ENCODE assay signal across 21 cellular contexts in the genomic region with DNA sequence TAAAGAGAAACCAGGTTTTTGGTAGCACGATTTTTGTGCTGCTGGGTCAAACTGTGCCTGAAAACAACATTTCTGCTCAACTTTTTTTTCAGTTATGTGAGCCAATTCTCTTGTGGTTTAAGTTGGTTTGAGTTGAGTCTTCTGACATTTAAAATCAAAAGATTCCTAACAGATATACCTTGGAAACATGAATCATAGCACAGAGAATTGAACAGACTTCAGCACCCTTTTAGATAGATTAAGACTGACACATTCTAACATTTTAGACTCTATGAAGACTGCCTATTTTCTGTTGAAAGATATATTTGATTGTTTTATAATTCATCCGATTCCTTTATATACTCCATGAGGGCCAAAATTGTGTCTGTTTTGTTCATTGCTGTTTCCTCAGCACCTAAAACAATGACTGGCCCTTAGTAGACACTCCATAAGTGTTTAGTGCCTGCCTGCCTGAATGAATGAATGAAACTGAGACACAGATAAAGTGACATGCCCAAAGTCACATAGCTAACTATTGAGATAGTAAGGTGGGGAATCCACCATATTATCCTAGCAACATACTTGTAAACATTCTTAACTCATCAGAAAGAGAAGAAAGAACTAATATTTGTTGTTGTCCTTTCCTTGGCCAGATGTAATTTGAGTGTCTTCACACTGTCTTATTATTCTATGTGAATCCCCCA.
DNase-seq lines count a peak whose midpoint lies in the region; ATAC-seq, FAIRE-seq and TF ChIP-seq lines count a peak whose summit lies in the region.
"Had no signal": no experiment of that assay in that cellular context is flagged by ENCODE, and none has a peak within 500 bp of the region (broad histone marks: within the 10 kb centered on the region; RNA-seq: fewer than 3 reads in every experiment).

No MANE protein-coding gene starts in this region.

- H3K9me3 Mint-ChIP-seq in activated CD8-positive, alpha-beta memory T cell treated with anti-CD3 and anti-CD28 coated beads, Interleukin-2, amount 10 ng/mL, durations not matched to agents 7 days and 5 days (ENCODE audit: low read depth) = no peaks in the 10 kb centered on the region
- H3K9me3 Mint-ChIP-seq in activated CD4-positive, alpha-beta memory T cell treated with anti-CD3 and anti-CD28 coated beads for 36 hours = peaks cover 6% of the 10 kb centered on the region
- H3K9me3 Mint-ChIP-seq in activated T-helper 2 cell treated with anti-CD3 and anti-CD28 coated beads, Interferon-gamma antibody, Interleukin-2, Interleukin-4, amounts not matched to agents 10 μg/mL and 5 μg/mL and 100 μg/mL, durations not matched to agents 14 hours and 24 hours and 36 hours = peaks cover 13% of the 10 kb centered on the region
- H3K9me3 Mint-ChIP-seq: CD8-positive, alpha-beta memory T cell had no signal

- H3K9me3 ChIP-seq in pancreas = no peaks in the 10 kb centered on the region

- H3K4me1 Mint-ChIP-seq in activated CD8-positive, alpha-beta memory T cell treated with anti-CD3 and anti-CD28 coated beads, Interleukin-2, amount 10 ng/mL, durations not matched to agents 7 days and 5 days = peaks cover 20% of the 10 kb centered on the region
- peaks cover 62% of the 10 kb centered on the region for H3K4me1 Mint-ChIP-seq in activated CD4-positive, alpha-beta memory T cell treated with anti-CD3 and anti-CD28 coated beads for 36 hours (ENCODE audit: low read depth)
- peaks cover 58% of the 10 kb centered on the region for H3K4me1 Mint-ChIP-seq in activated T-helper 2 cell treated with anti-CD3 and anti-CD28 coated beads, Interferon-gamma antibody, Interleukin-2, Interleukin-4, amounts not matched to agents 10 μg/mL and 5 μg/mL and 100 μg/mL, durations not matched to agents 14 hours and 24 hours and 36 hours (ENCODE audit: low read depth)

- FAIRE-seq in pancreas (lab: Jason Lieb, UNC) = peak; percentile 54
- FAIRE-seq: GM12878, HTR-8/SVneo had no signal

- no peak overlapping the region for H3K27ac ChIP-seq in pancreas
- H3K27ac ChIP-seq: BLaER1 treated with 17β-estradiol and CSF1 and Interleukin-3, amounts not matched to agents 10 nM and 100 nM; GM23248 had no signal

- H3K36me3 Mint-ChIP-seq in activated CD8-positive, alpha-beta memory T cell treated with anti-CD3 and anti-CD28 coated beads, Interleukin-2, amount 10 ng/mL, durations not matched to agents 7 days and 5 days = peaks cover 2% of the 10 kb centered on the region
- H3K36me3 Mint-ChIP-seq in activated CD4-positive, alpha-beta memory T cell treated with anti-CD3 and anti-CD28 coated beads for 36 hours = peaks cover 3% of the 10 kb centered on the region
- H3K36me3 Mint-ChIP-seq in activated T-helper 2 cell treated with anti-CD3 and anti-CD28 coated beads, Interferon-gamma antibody, Interleukin-2, Interleukin-4, amounts not matched to agents 10 μg/mL and 5 μg/mL and 100 μg/mL, durations not matched to agents 14 hours and 24 hours and 36 hours (ENCODE audit: low read depth) = peaks cover 23% of the 10 kb centered on the region
- H3K36me3 Mint-ChIP-seq: CD8-positive, alpha-beta memory T cell had no signal

- H3K27me3 ChIP-seq in pancreas = no peaks in the 10 kb centered on the region
- H3K27me3 ChIP-seq: BLaER1 treated with 17β-estradiol and CSF1 and Interleukin-3, amounts not matched to agents 10 nM and 100 nM had no signal

- intact Hi-C loops in activated CD4-positive, alpha-beta memory T cell treated with anti-CD3 and anti-CD28 coated beads for 36 hours (cut with micrococcal nuclease) = loop anchor here (1.0 to 10.0 kb wide), 7 partner anchors 94 to 430 kb away; no protein-coding TSS in a partner anchor
- intact Hi-C loops in activated T-helper 2 cell treated with anti-CD3 and anti-CD28 coated beads, Interferon-gamma antibody, Interleukin-2, Interleukin-4, amounts not matched to agents 10 μg/mL and 5 μg/mL and 100 μg/mL, durations not matched to agents 14 hours and 24 hours and 36 hours (cut with micrococcal nuclease) = loop anchor here (1.0 to 5.0 kb wide), 12 partner anchors 16 to 747 kb away; no protein-coding TSS in a partner anchor
- intact Hi-C loops in pancreas (cut with DNase I) = no loop called here

- no peak for DNase-seq in activated CD8-positive, alpha-beta memory T cell treated with anti-CD3 and anti-CD28 coated beads, Interleukin-2, amount 10 ng/mL, durations not matched to agents 7 days and 5 days
- DNase-seq in activated CD8-positive, alpha-beta memory T cell treated with anti-CD3 and anti-CD28 coated beads, Interleukin-2, amount 50 U/mL, for 48 hours = no peak
- DNase-seq in activated CD4-positive, alpha-beta memory T cell treated with anti-CD3 and anti-CD28 coated beads for 36 hours = no peak
- no peak for DNase-seq in activated T-helper 2 cell treated with anti-CD3 and anti-CD28 coated beads, Interferon-gamma antibody, Interleukin-2, Interleukin-4, amounts not matched to agents 10 μg/mL and 5 μg/mL and 100 μg/mL, durations not matched to agents 14 hours and 24 hours and 36 hours (ENCODE audit: low spot score)
- DNase-seq in pancreas = no peak
- DNase-seq in iPS-NIHi7 (ENCODE audit: extremely low spot score) = no peak
- DNase-seq: CD8-positive, alpha-beta memory T cell; DMS53; EL; GM23248; HCEC 1CT; IMR-90; NCI-H1417; NCI-H187 treated with DMSO at 0.1 percent for 48 hours; NCI-H226; NCI-H524 treated with DMSO at 0.1 percent for 48 hours; RPMI8226 had no signal

- no peak overlapping the region for H3K4me3 Mint-ChIP-seq in activated CD8-positive, alpha-beta memory T cell treated with anti-CD3 and anti-CD28 coated beads, Interleukin-2, amount 10 ng/mL, durations not matched to agents 7 days and 5 days
- no peak overlapping the region for H3K4me3 Mint-ChIP-seq in activated CD4-positive, alpha-beta memory T cell treated with anti-CD3 and anti-CD28 coated beads for 36 hours
- H3K4me3 Mint-ChIP-seq in activated T-helper 2 cell treated with anti-CD3 and anti-CD28 coated beads, Interferon-gamma antibody, Interleukin-2, Interleukin-4, amounts not matched to agents 10 μg/mL and 5 μg/mL and 100 μg/mL, durations not matched to agents 14 hours and 24 hours and 36 hours (ENCODE audit: low read depth) = peak overlapping the region; percentile 30
- H3K4me3 Mint-ChIP-seq: CD8-positive, alpha-beta memory T cell had no signal

- POLR2A ChIA-PET in activated CD4-positive, alpha-beta memory T cell treated with anti-CD3 and anti-CD28 coated beads for 36 hours (lab: Charles Lee) = interaction anchor here (1.3 kb wide), 1 partner anchor 98 kb away, joined by 5 read pairs; no protein-coding TSS in a partner anchor

- H3K4me3 ChIP-seq in pancreas = no peak overlapping the region
- H3K4me3 ChIP-seq: BLaER1 treated with 17β-estradiol and CSF1 and Interleukin-3, amounts not matched to agents 10 nM and 100 nM; GM12878; GM23248 had no signal

- ATAC-seq in activated CD8-positive, alpha-beta memory T cell treated with anti-CD3 and anti-CD28 coated beads, Interleukin-2, amount 10 ng/mL, durations not matched to agents 7 days and 5 days = no peak
- ATAC-seq in pancreas = no peak
- no peak for ATAC-seq in esophagus mucosa
- ATAC-seq: GM12878 had no signal

- peak overlapping the region; percentile 68 for H3K27ac Mint-ChIP-seq in activated CD8-positive, alpha-beta memory T cell treated with anti-CD3 and anti-CD28 coated beads, Interleukin-2, amount 10 ng/mL, durations not matched to agents 7 days and 5 days
- peak overlapping the region; percentile 93 for H3K27ac Mint-ChIP-seq in activated CD4-positive, alpha-beta memory T cell treated with anti-CD3 and anti-CD28 coated beads for 36 hours
- H3K27ac Mint-ChIP-seq in activated T-helper 2 cell treated with anti-CD3 and anti-CD28 coated beads, Interferon-gamma antibody, Interleukin-2, Interleukin-4, amounts not matched to agents 10 μg/mL and 5 μg/mL and 100 μg/mL, durations not matched to agents 14 hours and 24 hours and 36 hours = peak overlapping the region; percentile 96
- H3K27ac Mint-ChIP-seq: CD8-positive, alpha-beta memory T cell had no signal

- whole genome bisulfite sequencing in pancreas, 2 donors = 77 to 90% methylated on average over 2 of the region's 2 CpGs

- no peak for TF ChIP-seq CTCF in pancreas (IDR thresholded peaks at IDR 0.05)

- no peaks in the 10 kb centered on the region for H3K27me3 Mint-ChIP-seq in activated CD8-positive, alpha-beta memory T cell treated with anti-CD3 and anti-CD28 coated beads, Interleukin-2, amount 10 ng/mL, durations not matched to agents 7 days and 5 days
- H3K27me3 Mint-ChIP-seq in activated CD4-positive, alpha-beta memory T cell treated with anti-CD3 and anti-CD28 coated beads for 36 hours = no peaks in the 10 kb centered on the region
- H3K27me3 Mint-ChIP-seq in activated T-helper 2 cell treated with anti-CD3 and anti-CD28 coated beads, Interferon-gamma antibody, Interleukin-2, Interleukin-4, amounts not matched to agents 10 μg/mL and 5 μg/mL and 100 μg/mL, durations not matched to agents 14 hours and 24 hours and 36 hours (ENCODE audit: low read depth) = no peaks in the 10 kb centered on the region
- H3K27me3 Mint-ChIP-seq: CD8-positive, alpha-beta memory T cell had no signal

- CTCF ChIA-PET in activated CD8-positive, alpha-beta memory T cell treated with anti-CD3 and anti-CD28 coated beads, Interleukin-2, amount 10 ng/mL, durations not matched to agents 7 days and 5 days (lab: Charles Lee) = no interaction called here
- CTCF ChIA-PET in activated CD4-positive, alpha-beta memory T cell treated with anti-CD3 and anti-CD28 coated beads for 36 hours (lab: Charles Lee) = interaction anchor here (1.0 to 1.2 kb wide), 2 partner anchors 86 to 163 kb away, joined by 4 read pairs; no protein-coding TSS in a partner anchor

- no peaks in the 10 kb centered on the region for H3K36me3 ChIP-seq in pancreas

- no peaks in the 10 kb centered on the region for H3K4me1 ChIP-seq in pancreas

Comparison
In these comparisons a context has a peak if more than half of its experiments do, and no peak if none do; other contexts are left out.
1. intact Hi-C loops: an anchor here in activated CD4-positive, alpha-beta memory T cell treated with anti-CD3 and anti-CD28 coated beads for 36 hours (1.0 to 10.0 kb wide) and activated T-helper 2 cell treated with anti-CD3 and anti-CD28 coated beads, Interferon-gamma antibody, Interleukin-2, Interleukin-4, amounts not matched to agents 10 μg/mL and 5 μg/mL and 100 μg/mL, durations not matched to agents 14 hours and 24 hours and 36 hours (1.0 to 5.0 kb wide); none called in pancreas.